In genomic region chr13:34959489-34959888, GRCh38 we compare ENCODE assay signal across 10 cellular contexts. TPM values are rescaled to one million over a fixed set of nuclear protein-coding genes. Genes with fewer than 3 reads are reported as not detected.
"Had no signal": no experiment of that assay in that cellular context is flagged by ENCODE, and none has a peak within 500 bp of the region (broad histone marks: within the 10 kb centered on the region; RNA-seq: fewer than 3 reads in every experiment).

No MANE protein-coding gene starts in this region.

- H3K4me2 ChIP-seq: KMS-11 had no signal

- H2AFZ ChIP-seq: GM23248 had no signal

- H3K4me3 ChIP-seq: GM23248 had no signal

- FAIRE-seq: H54, HTR-8/SVneo had no signal

- H3K9ac ChIP-seq: GM23248, KMS-11 had no signal

- DNase-seq: GM23248, GOT3, H9, HCEC 1CT, Karpas-422, KBM-7 had no signal

- H3K27ac ChIP-seq: GM23248, KMS-11 had no signal

RNA-seq across cellular contexts. Expression of gene NBEA, which starts 17.4 kb away (rescaled TPM):
- total RNA-seq: HT-29 had no signal
